Comparison of ENCODE assay signal across 1 cellular context in the genomic region with DNA sequence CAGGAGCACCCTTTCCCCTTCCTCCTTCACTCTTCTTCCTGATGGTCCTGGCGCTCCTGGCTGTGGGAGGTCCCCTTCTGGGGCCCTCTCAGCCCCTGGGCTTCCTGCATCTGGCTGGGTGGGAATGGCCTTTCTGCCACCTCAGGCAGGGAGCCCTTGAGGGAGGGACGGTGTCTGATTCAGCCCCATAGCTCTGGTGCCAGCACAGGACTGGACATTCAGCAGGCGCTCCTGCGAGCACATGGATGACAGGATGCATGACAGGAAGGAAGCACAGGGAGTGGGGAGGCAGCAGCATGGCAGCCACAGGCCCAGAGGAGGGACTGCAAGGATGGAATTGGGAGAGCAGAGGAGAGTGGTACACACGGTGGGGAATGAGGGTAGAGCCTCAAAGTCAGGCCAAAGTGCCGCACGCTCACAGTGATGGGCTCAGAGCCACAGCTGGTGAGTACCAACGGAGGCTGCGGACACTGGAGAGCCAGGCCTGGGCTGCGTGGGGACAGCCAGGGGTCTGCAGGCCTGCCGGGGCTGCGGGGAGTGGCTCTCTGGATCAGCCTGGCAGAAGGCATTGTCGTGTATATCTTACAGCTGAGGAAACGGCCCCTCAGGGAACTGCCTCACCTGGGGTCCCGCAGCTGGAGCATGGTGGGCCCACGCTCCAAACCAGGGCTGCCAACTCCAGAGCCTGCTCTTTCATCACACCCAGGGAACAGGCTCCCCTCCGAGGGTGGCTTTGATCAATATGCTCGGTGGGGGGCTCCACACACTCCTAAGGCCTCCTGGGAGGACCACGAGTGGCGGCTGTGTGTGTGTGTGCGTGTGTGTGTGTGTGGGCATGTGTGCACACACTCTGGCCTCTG.
TF ChIP-seq lines count a peak whose summit lies in the region.

No MANE protein-coding gene starts in this region.

TF ChIP-seq in HCT116, 20 proteins besides CTCF, POLR2A, EP300 and RAD21:
- no peak for TF ChIP-seq JUND (IDR thresholded peaks at IDR 0.05)
- TF ChIP-seq, protein P1, sequence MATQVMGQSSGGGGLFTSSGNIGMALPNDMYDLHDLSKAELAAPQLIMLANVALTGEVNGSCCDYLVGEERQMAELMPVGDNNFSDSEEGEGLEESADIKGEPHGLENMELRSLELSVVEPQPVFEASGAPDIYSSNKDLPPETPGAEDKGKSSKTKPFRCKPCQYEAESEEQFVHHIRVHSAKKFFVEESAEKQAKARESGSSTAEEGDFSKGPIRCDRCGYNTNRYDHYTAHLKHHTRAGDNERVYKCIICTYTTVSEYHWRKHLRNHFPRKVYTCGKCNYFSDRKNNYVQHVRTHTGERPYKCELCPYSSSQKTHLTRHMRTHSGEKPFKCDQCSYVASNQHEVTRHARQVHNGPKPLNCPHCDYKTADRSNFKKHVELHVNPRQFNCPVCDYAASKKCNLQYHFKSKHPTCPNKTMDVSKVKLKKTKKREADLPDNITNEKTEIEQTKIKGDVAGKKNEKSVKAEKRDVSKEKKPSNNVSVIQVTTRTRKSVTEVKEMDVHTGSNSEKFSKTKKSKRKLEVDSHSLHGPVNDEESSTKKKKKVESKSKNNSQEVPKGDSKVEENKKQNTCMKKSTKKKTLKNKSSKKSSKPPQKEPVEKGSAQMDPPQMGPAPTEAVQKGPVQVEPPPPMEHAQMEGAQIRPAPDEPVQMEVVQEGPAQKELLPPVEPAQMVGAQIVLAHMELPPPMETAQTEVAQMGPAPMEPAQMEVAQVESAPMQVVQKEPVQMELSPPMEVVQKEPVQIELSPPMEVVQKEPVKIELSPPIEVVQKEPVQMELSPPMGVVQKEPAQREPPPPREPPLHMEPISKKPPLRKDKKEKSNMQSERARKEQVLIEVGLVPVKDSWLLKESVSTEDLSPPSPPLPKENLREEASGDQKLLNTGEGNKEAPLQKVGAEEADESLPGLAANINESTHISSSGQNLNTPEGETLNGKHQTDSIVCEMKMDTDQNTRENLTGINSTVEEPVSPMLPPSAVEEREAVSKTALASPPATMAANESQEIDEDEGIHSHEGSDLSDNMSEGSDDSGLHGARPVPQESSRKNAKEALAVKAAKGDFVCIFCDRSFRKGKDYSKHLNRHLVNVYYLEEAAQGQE (IDR thresholded peaks at IDR 0.05; ENCODE audit: low read depth), result no peak
- no peak for TF ChIP-seq TCF7L2 (IDR thresholded peaks at IDR 0.05; ENCODE audit: borderline replicate concordance, extremely low read depth, insufficient read depth, insufficient read length)
- TF ChIP-seq, protein P2, sequence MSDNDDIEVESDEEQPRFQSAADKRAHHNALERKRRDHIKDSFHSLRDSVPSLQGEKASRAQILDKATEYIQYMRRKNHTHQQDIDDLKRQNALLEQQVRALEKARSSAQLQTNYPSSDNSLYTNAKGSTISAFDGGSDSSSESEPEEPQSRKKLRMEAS (IDR thresholded peaks at IDR 0.05), result no peak
- no peak for TF ChIP-seq CBX3 (IDR thresholded peaks at IDR 0.05; ENCODE audit: low read depth)
- no peak for TF ChIP-seq ZNF274 (IDR thresholded peaks at IDR 0.05; ENCODE audit: low read depth, low read length)
- no peak for TF ChIP-seq ZFX (IDR thresholded peaks at IDR 0.05)
- no peak for TF ChIP-seq CEBPB (IDR thresholded peaks at IDR 0.05; ENCODE audit: low read depth)
- no peak for TF ChIP-seq POLR2AphosphoS5 (IDR thresholded peaks at IDR 0.05; ENCODE audit: low read depth, low read length)
- no peak for TF ChIP-seq EZH2phosphoT487 (IDR thresholded peaks at IDR 0.05; ENCODE audit: borderline replicate concordance)
- TF ChIP-seq ELF1 (IDR thresholded peaks at IDR 0.05; ENCODE audit: borderline replicate concordance, low read depth), result no peak
- TF ChIP-seq EZH2 (IDR thresholded peaks at IDR 0.05), result no peak
- no peak for TF ChIP-seq SRF (IDR thresholded peaks at IDR 0.05; ENCODE audit: low read depth)
- TF ChIP-seq FOSL1 (IDR thresholded peaks at IDR 0.05; ENCODE audit: low read depth), result no peak
- TF ChIP-seq, protein P3, sequence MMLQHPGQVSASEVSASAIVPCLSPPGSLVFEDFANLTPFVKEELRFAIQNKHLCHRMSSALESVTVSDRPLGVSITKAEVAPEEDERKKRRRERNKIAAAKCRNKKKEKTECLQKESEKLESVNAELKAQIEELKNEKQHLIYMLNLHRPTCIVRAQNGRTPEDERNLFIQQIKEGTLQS (IDR thresholded peaks at IDR 0.05), result no peak
